Comparison of ENCODE assay signal across 22 cellular contexts in the genomic region with DNA sequence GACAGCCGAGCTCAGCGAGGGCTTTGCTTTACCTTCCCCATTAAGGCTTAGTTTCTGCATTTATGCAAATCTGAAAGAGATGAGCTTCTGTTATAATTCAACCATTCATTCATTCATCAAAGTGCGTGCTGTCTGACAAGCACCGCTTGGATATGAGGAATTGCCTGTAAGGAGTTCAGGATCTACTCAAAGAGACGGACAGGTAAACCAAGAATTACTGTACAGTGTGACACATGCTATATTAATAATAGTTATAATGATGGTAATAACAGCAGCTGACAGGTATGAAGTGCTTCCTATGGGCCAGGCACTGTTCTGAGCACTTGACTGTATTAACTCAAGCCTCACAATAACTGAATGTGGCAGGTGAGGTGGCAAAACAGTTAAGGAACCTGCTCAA.
"Had no signal": no experiment of that assay in that cellular context is flagged by ENCODE, and none has a peak within 500 bp of the region (broad histone marks: within the 10 kb centered on the region; RNA-seq: fewer than 3 reads in every experiment).

No MANE protein-coding gene starts in this region.

- H3K4me1 ChIP-seq: esophagus muscularis mucosa, foreskin keratinocyte, gastroesophageal sphincter, heart left ventricle, left lung, lower lobe of right lung had no signal

- H3K79me2 ChIP-seq: hepatocyte had no signal

- DNase-seq: dermis blood vessel endothelial cell; dorsolateral prefrontal cortex; effector CD4-positive, alpha-beta T cell; effector memory CD4-positive, alpha-beta T cell; foreskin keratinocyte; heart left ventricle; hypothalamus; immature natural killer cell; islet precursor cell; left cardiac atrium; left lung; left ventricle myocardium superior; lower lobe of right lung; mesenchymal stem cell had no signal

- H3K9me3 ChIP-seq: esophagus muscularis mucosa, gastroesophageal sphincter, heart left ventricle, left lung, lower lobe of right lung had no signal

- H2AFZ ChIP-seq: hepatocyte had no signal

- H3K27me3 ChIP-seq: dorsolateral prefrontal cortex, hepatocyte, left lung had no signal

- H3K36me3 ChIP-seq: esophagus muscularis mucosa, gastroesophageal sphincter, heart left ventricle, left lung, lower lobe of right lung had no signal

- H3K4me2 ChIP-seq: hepatocyte had no signal

- H3K27ac Mint-ChIP-seq: mesothelial cell of epicardium had no signal

- H3K4me3 Mint-ChIP-seq: immature natural killer cell, mesothelial cell of epicardium had no signal

- H3K4me3 ChIP-seq: coronary artery, dorsolateral prefrontal cortex, esophagus muscularis mucosa, gastroesophageal sphincter, heart left ventricle, hepatocyte, left lung, lower lobe of right lung had no signal

- H3K27ac ChIP-seq: coronary artery, dorsolateral prefrontal cortex, esophagus muscularis mucosa, foreskin keratinocyte, gastroesophageal sphincter, heart left ventricle, hepatocyte, left lung, lower lobe of right lung had no signal

- H3K9me3 Mint-ChIP-seq: immature natural killer cell, mesothelial cell of epicardium had no signal

- H3K36me3 Mint-ChIP-seq: mesothelial cell of epicardium had no signal

- FAIRE-seq: colon, endothelial cell of umbilical vein, frontal cortex had no signal
